In the genomic region with DNA sequence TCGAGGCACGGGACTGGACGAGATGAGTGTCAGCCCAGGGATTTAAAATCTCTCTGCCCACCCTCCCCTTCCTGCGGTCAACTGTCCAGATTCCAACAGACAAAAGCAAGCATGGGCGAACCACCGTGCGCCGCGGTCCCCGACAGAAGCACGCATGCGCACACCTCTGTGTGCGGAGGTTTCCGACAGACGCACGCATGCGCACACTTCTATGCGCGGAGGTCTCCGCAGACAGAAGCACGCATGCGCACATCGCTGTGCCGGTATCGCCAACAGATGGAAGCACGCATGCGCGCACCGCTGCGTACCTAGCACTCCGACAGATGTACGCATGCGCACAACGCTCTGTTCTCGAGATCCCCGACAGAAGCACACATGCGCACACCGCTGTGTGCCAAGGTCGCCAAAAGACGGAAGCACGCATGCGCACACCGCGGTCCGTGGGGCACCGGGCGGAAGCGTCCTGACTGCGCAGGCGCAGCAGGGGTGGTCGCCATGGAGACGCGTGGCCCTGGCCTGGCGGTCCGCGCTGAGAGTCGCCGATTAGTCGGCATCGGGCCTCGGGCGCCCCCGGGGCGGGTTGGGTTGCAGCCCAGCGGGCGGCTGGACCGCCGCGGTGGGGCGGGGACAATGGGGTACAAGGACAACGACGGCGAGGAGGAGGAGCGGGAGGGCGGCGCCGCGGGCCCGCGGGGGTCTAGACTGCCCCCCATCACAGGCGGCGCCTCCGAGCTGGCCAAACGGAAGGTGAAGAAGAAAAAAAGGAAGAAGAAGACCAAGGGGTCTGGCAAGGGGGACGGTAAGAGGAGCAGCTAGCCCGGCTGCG, we compare ENCODE assay signal across 8 cellular contexts. TPM values are rescaled to one million over a fixed set of nuclear protein-coding genes. Genes with fewer than 3 reads are reported as not detected.
DNase-seq lines count a peak whose midpoint lies in the region; ATAC-seq, FAIRE-seq and TF ChIP-seq lines count a peak whose summit lies in the region.

No MANE protein-coding gene starts in this region.

- peak overlapping the region; percentile 73 for H3K9ac ChIP-seq in HepG2 (ENCODE audit: insufficient read depth, low read depth, low read length)

- H3K36me3 ChIP-seq in HepG2 (replicated peaks in 1 of 2; ENCODE audit: control insufficient read depth in 1 of 2, insufficient read depth in 2 of 2, low read length in 2 of 2): no peaks in the 10 kb centered on the region

- H3K79me2 ChIP-seq in HepG2 (ENCODE audit: insufficient read depth, low read length): no peaks in the 10 kb centered on the region

- TF ChIP-seq POLR2A in HepG2 (IDR thresholded peaks at IDR 0.05; ENCODE audit: insufficient read depth in 1 of 2, low read depth in 2 of 2, low read length in 2 of 2): peak; percentile 33 to 61; a peak in 3 of 4 replicates

- H4K20me1 ChIP-seq in HepG2 (ENCODE audit: insufficient read depth, low read length): no peaks in the 10 kb centered on the region

- TF ChIP-seq CTCF in HepG2 (CRISPR knock-in tag; IDR thresholded peaks at IDR 0.05): peak; percentile 50

- in situ Hi-C loops in HepG2 (cut with HindIII; ENCODE audit: extremely low pct_ligation_motif_present, low pct_unique_long_range_greater_than_20kb): no loop called here

- peak; percentile 100 for DNase-seq in CD1c-positive myeloid dendritic cell (ENCODE audit: extremely low spot score)
- peak; percentile 87 for DNase-seq in NCI-H774 (lab: John Stamatoyannopoulos, UW)
- DNase-seq in activated CD4-positive, alpha-beta T cell treated with anti-CD3 and anti-CD28 coated beads, Interleukin-2, amount 50 U/mL, for 48 hours: peak; percentile 98 to 99
- DNase-seq in dermis microvascular lymphatic vessel endothelial cell (ENCODE audit: low read depth in 2 of 2): peak; percentile 98 to 99
- DNase-seq in HepG2 (ENCODE audit: low spot score): peak; percentile 98
- DNase-seq in stimulated activated CD4-positive, alpha-beta T cell treated with anti-CD3 and anti-CD28 coated beads, Interleukin-2, amount 100 ng/mL, for 48 hours: peak; percentile 99 to 100

- CTCF ChIA-PET in HepG2 (lab: Yijun Ruan, JAX; ENCODE audit: low intra/inter-chr PET ratio, low total read pairs): interaction anchor here (1.3 kb wide), 1 partner anchor 100 kb away, joined by 3 read pairs; no protein-coding TSS in a partner anchor

- no peak for TF ChIP-seq EP300 in HepG2 (IDR thresholded peaks at IDR 0.05; ENCODE audit: low read depth in 2 of 2, low read length in 2 of 2)
- no peak for TF ChIP-seq EP300 in HepG2 (CRISPR knock-in tag; IDR thresholded peaks at IDR 0.05; ENCODE audit: borderline replicate concordance)

- H3K4me3 ChIP-seq in HepG2 (replicated peaks in 1 of 3; ENCODE audit: insufficient read depth in 1 of 3, low read depth in 2 of 3, low read length in 3 of 3): peak overlapping the region; percentile 68 to 81 (median 79)

- peak overlapping the region; percentile 60 for H3K27ac ChIP-seq in HepG2 (ENCODE audit: extremely low read length, insufficient read depth, low read length)

- H3K4me1 ChIP-seq in HepG2 (ENCODE audit: insufficient read depth, low read length): peaks cover 33% of the 10 kb centered on the region

- peak overlapping the region; percentile 42 for H2AFZ ChIP-seq in HepG2 (ENCODE audit: low read length)

- intact Hi-C loops in HepG2 (cut with micrococcal nuclease; ENCODE audit: unreplicated experiment): loop anchor here (2.0 to 5.0 kb wide), 3 partner anchors 277 to 587 kb away; partner anchors contain the start of gene TIMM22

- POLR2A ChIA-PET in HepG2 (lab: Yijun Ruan, JAX): interaction anchor here (1.0 kb wide), 1 partner anchor 13 kb away, joined by 4 read pairs; no protein-coding TSS in a partner anchor

- under 1% methylated on average over 21 of the region's 87 CpGs for WGBS in HepG2 (ENCODE audit: low lambda C conversion rate)

- H3K4me2 ChIP-seq in HepG2 (ENCODE audit: low read depth, low read length): peak overlapping the region; percentile 96

- TF ChIP-seq RAD21 in HepG2 (CRISPR knock-in tag; IDR thresholded peaks at IDR 0.05): 0 out of 2 replicates have a peak, but pooled peaks have one; percentile 15

- no TSS peak for BruUV-seq in HepG2 (replicated peaks; lab: Mats Ljungman, UMichigan)

- peak; percentile 89 for ATAC-seq in GM19397 (IDR thresholded peaks at IDR 0.05; ENCODE audit: unreplicated experiment)
- ATAC-seq in HG03565 (IDR thresholded peaks at IDR 0.05; ENCODE audit: unreplicated experiment): peak; percentile 87
- ATAC-seq in HepG2: peak; percentile 86

- no peaks in the 10 kb centered on the region for H3K9me3 ChIP-seq in HepG2 (ENCODE audit: low read length)

- no peaks in the 10 kb centered on the region for H3K27me3 ChIP-seq in HepG2 (ENCODE audit: control insufficient read depth in 1 of 2, insufficient read depth in 2 of 2, low read length in 2 of 2)

- FAIRE-seq in HepG2 (lab: Jason Lieb, UNC): peak; percentile 100

TF ChIP-seq in HepG2, 621 proteins besides CTCF, POLR2A, EP300 and RAD21 (continues in another document):
- TF ChIP-seq GPN1 (CRISPR knock-in tag; IDR thresholded peaks at IDR 0.05; ENCODE audit: borderline replicate concordance) (no peak), ZNF503 (CRISPR knock-in tag; IDR thresholded peaks at IDR 0.05) (no peak), WIZ (CRISPR knock-in tag; IDR thresholded peaks at IDR 0.05) (no peak), KAT8 (CRISPR knock-in tag; IDR thresholded peaks at IDR 0.05) (peak; percentile 43; the same call in 1 of the 2 replicates), KDM4B (CRISPR knock-in tag; IDR thresholded peaks at IDR 0.05) (no peak)

RNA-seq across cellular contexts. Expression of gene RFLNB, which starts 35.7 kb away (rescaled TPM):
- total RNA-seq in dermis microvascular lymphatic vessel endothelial cell (12.3 and 15.4 TPM in 2 replicates), HepG2 (2016; rRNA removed; fragmentation: Illumina TruSeq; extraction: Trizol) (21.3 and 22.8 TPM in 2 replicates)
- 27.1 and 28.5 TPM in 2 replicates for total RNA-seq in HepG2 (2016; cell fraction: cytosol; rRNA removed; fragmentation: Illumina TruSeq; extraction: Trizol; ENCODE audit: low read depth)
- 19.3 and 21.8 TPM in 2 replicates for total RNA-seq in HepG2 (2016; cell fraction: insoluble cytoplasmic fraction; rRNA removed; fragmentation: Illumina TruSeq; extraction: Trizol)
- total RNA-seq in HepG2 (2016; cell fraction: membrane; rRNA removed; fragmentation: Illumina TruSeq; extraction: Trizol): 58.7 and 64.2 TPM in 2 replicates
- total RNA-seq in HepG2 (2016; cell fraction: nucleus; rRNA removed; fragmentation: Illumina TruSeq; extraction: Trizol): 8.7 and 10.1 TPM in 2 replicates
- polyA plus RNA-seq in HepG2 (2011; rRNA removed): 3.1 and 3.2 TPM in 2 replicates
- polyA plus RNA-seq in HepG2 (2011; cell fraction: cytosol; rRNA removed): 3.4 and 4.0 TPM in 2 replicates
- 2.1 and 2.5 TPM in 2 replicates for polyA plus RNA-seq in HepG2 (2011; cell fraction: nucleus; rRNA removed)
- 7.5 and 10.7 TPM in 2 replicates for polyA plus RNA-seq in HepG2 (2012)
- polyA plus RNA-seq in HepG2 (2016; cell fraction: cytosol; fragmentation: Illumina TruSeq; extraction: Trizol; ENCODE audit: low read depth): 44.9 and 45.8 TPM in 2 replicates
- 23.3 and 26.8 TPM in 2 replicates for polyA plus RNA-seq in HepG2 (2016; cell fraction: insoluble cytoplasmic fraction; fragmentation: Illumina TruSeq; extraction: Trizol; ENCODE audit: low read depth)
- polyA plus RNA-seq in HepG2 (2016; cell fraction: membrane; fragmentation: Illumina TruSeq; extraction: Trizol; ENCODE audit: low read depth): 59.7 and 67.0 TPM in 2 replicates
- 18.9 and 19.1 TPM in 2 replicates for polyA plus RNA-seq in HepG2 (2016; cell fraction: nucleus; fragmentation: Illumina TruSeq; extraction: Trizol; ENCODE audit: insufficient read depth, low read depth)
- polyA minus RNA-seq in HepG2 (2011; rRNA and poly(A)+ RNA removed; ENCODE audit: low replicate concordance): 5.3 TPM in 1 of 2 replicates, not detected in the other
- polyA minus RNA-seq in HepG2 (2011; cell fraction: cytosol; rRNA and poly(A)+ RNA removed): 3.7 and 4.5 TPM in 2 replicates
- polyA minus RNA-seq in HepG2 (2011; cell fraction: nucleus; rRNA and poly(A)+ RNA removed): 0.90 and 1.4 TPM in 2 replicates

RNA-seq across cellular contexts. Expression of gene RPH3AL, which starts 57.5 kb away (rescaled TPM):
- total RNA-seq in dermis microvascular lymphatic vessel endothelial cell: 10.0 and 19.2 TPM in 2 replicates
- 6.7 and 7.8 TPM in 2 replicates for total RNA-seq in HepG2 (2016; rRNA removed; fragmentation: Illumina TruSeq; extraction: Trizol)
- total RNA-seq in HepG2 (2016; cell fraction: cytosol; rRNA removed; fragmentation: Illumina TruSeq; extraction: Trizol; ENCODE audit: low read depth): 10.8 and 13.9 TPM in 2 replicates
- total RNA-seq in HepG2 (2016; cell fraction: insoluble cytoplasmic fraction; rRNA removed; fragmentation: Illumina TruSeq; extraction: Trizol): 8.0 and 8.6 TPM in 2 replicates
- total RNA-seq in HepG2 (2016; cell fraction: membrane; rRNA removed; fragmentation: Illumina TruSeq; extraction: Trizol): 12.1 and 13.4 TPM in 2 replicates
- total RNA-seq in HepG2 (2016; cell fraction: nucleus; rRNA removed; fragmentation: Illumina TruSeq; extraction: Trizol): 6.4 and 8.4 TPM in 2 replicates
- 16.4 and 20.7 TPM in 2 replicates for polyA plus RNA-seq in HepG2 (2011; rRNA removed)
- 14.3 and 17.0 TPM in 2 replicates for polyA plus RNA-seq in HepG2 (2011; cell fraction: cytosol; rRNA removed)
- polyA plus RNA-seq in HepG2 (2011; cell fraction: nucleus; rRNA removed): 21.3 and 26.7 TPM in 2 replicates
- 11.7 and 14.0 TPM in 2 replicates for polyA plus RNA-seq in HepG2 (2012)
- 4.1 and 4.3 TPM in 2 replicates for polyA plus RNA-seq in HepG2 (2016; cell fraction: cytosol; fragmentation: Illumina TruSeq; extraction: Trizol; ENCODE audit: low read depth)
- polyA plus RNA-seq in HepG2 (2016; cell fraction: insoluble cytoplasmic fraction; fragmentation: Illumina TruSeq; extraction: Trizol; ENCODE audit: low read depth): 6.7 and 7.3 TPM in 2 replicates
- polyA plus RNA-seq in HepG2 (2016; cell fraction: membrane; fragmentation: Illumina TruSeq; extraction: Trizol; ENCODE audit: low read depth): 9.3 and 12.3 TPM in 2 replicates
- polyA plus RNA-seq in HepG2 (2016; cell fraction: nucleus; fragmentation: Illumina TruSeq; extraction: Trizol; ENCODE audit: insufficient read depth, low read depth): 8.0 and 9.6 TPM in 2 replicates
- 4.7 and 30.0 TPM in 2 replicates for polyA minus RNA-seq in HepG2 (2011; rRNA and poly(A)+ RNA removed; ENCODE audit: low replicate concordance)
- 12.5 TPM in 2 replicates for polyA minus RNA-seq in HepG2 (2011; cell fraction: cytosol; rRNA and poly(A)+ RNA removed)
- polyA minus RNA-seq in HepG2 (2011; cell fraction: nucleus; rRNA and poly(A)+ RNA removed): 29.4 and 31.1 TPM in 2 replicates

Comparison
In these comparisons a context has a peak if more than half of its experiments do, and no peak if none do; other contexts are left out.
1. Peak in every context shown above with its lines: DNase-seq, ATAC-seq, H3K4me3 ChIP-seq and H3K27ac ChIP-seq.